In the genomic region with DNA sequence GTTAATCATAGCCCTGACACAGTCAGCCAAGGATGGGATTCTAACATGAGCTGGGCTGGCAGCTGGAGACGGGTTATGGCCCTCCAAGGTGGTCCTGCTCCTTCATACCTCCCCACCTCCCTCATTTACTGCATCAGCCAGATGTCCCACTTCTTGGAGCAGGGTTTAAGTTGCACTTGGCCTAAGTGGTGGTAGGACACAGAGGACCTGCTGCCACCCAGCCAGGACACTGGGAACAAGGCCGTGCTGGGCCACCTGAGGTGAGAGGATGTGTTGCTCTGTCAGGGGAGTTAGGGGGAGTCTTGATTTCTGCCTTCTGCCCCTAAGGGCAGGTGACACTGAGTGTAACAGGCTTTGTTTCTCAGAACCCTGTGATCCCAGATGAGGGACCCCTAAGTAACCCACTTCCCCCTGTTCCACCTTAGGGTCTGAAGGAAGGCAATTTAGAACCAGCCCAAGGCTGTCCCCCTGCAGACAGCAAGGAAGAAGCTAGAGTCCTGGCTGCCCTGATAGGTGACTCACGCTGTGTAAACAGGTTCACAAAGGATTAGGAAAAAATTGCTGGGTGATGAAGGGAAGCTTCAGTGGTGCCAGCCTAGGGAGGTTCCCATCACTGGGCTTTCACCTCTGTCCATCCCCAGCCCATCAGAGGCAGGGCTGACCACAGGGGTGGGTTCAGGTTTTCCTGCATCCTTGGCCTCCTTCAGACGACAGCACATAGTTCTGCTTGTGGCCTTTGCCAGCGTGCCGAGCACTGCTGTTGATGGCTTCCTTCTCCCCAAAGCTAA, we compare ENCODE assay signal across 11 cellular contexts.
A peak's percentile ranks its signal among the peaks of the same experiment; 100 is the strongest.
DNase-seq lines count a peak whose midpoint lies in the region; ATAC-seq and TF ChIP-seq lines count a peak whose summit lies in the region.
"Had no signal": no experiment of that assay in that cellular context is flagged by ENCODE, and none has a peak within 500 bp of the region (broad histone marks: within the 10 kb centered on the region; RNA-seq: fewer than 3 reads in every experiment).

No MANE protein-coding gene starts in this region.

- no peak overlapping the region for H3K4me2 ChIP-seq in neuronal stem cell (ENCODE audit: insufficient read depth, low read length, poor library complexity, severe bottlenecking)

- H2BK5ac ChIP-seq in neuronal stem cell (ENCODE audit: low read length): no peak overlapping the region

- H3K79me1 ChIP-seq in neuronal stem cell (ENCODE audit: low read depth, low read length): no peaks in the 10 kb centered on the region

- no peak overlapping the region for H4K91ac ChIP-seq in neuronal stem cell (ENCODE audit: low read depth, low read length, poor library complexity)

- H2BK120ac ChIP-seq in neuronal stem cell (ENCODE audit: low read depth, low read length): no peak overlapping the region

- peaks cover 21 to 23% of the 10 kb centered on the region in 2 donors for H3K36me3 ChIP-seq in neuronal stem cell (replicated peaks in 1 of 2; ENCODE audit: control insufficient read depth in 2 of 2, insufficient read depth in 2 of 2, low read length in 2 of 2)

- H3K18ac ChIP-seq in neuronal stem cell (ENCODE audit: low read length): no peak overlapping the region

- peaks cover 33% of the 10 kb centered on the region for H3K36me3 Mint-ChIP-seq in chondrocyte (ENCODE audit: low read depth)
- peaks cover 32% of the 10 kb centered on the region for H3K36me3 Mint-ChIP-seq in activated CD4-positive, alpha-beta memory T cell treated with anti-CD3 and anti-CD28 coated beads, Interleukin-2, amount 10 ng/mL, durations not matched to agents 7 days and 5 days (ENCODE audit: low read depth)
- H3K36me3 Mint-ChIP-seq: natural killer cell treated with Interleukin-12 subunit alpha and Interleukin-12 subunit beta and Interleukin-15 and Interleukin-18, amount 100 ng/mL, for 72 hours had no signal

- peak; percentile 94 for DNase-seq in DMS53 (lab: John Stamatoyannopoulos, UW)
- peak; percentile 20 for DNase-seq in NCI-H146 treated with DMSO at 0.1 percent for 48 hours (lab: John Stamatoyannopoulos, UW; ENCODE audit: unreplicated experiment)
- peak; percentile 59 for DNase-seq in chondrocyte (ENCODE audit: low spot score)
- no peak for DNase-seq in neuronal stem cell (ENCODE audit: low spot score)
- DNase-seq in stimulated activated CD8-positive, alpha-beta memory T cell treated with anti-CD3 and anti-CD28 coated beads, Interleukin-4, amount 100 ng/mL, for 48 hours: no peak
- DNase-seq in activated CD4-positive, alpha-beta memory T cell treated with anti-CD3 and anti-CD28 coated beads, Interleukin-2, amount 10 ng/mL, durations not matched to agents 7 days and 5 days: no peak
- DNase-seq: activated T-cell treated with anti-CD3 and anti-CD28 coated beads for 4 hours, anterior cingulate cortex had no signal

- no peak overlapping the region for H2AK5ac ChIP-seq in neuronal stem cell (ENCODE audit: low read depth, low read length)

- no CpG with 5 or more reads among the region's 6 CpGs for WGBS in neuronal stem cell (ENCODE audit: extremely low coverage in 2 of 2, insufficient read length in 2 of 2, insufficient replicate concordance in 1 of 2), 2 donors

- ATAC-seq in GM18868 (IDR thresholded peaks at IDR 0.05; ENCODE audit: unreplicated experiment) (no peak), GM18909 (IDR thresholded peaks at IDR 0.05; ENCODE audit: poor library complexity, unreplicated experiment) (no peak)
- ATAC-seq: natural killer cell treated with Interleukin-12 subunit alpha and Interleukin-12 subunit beta and Interleukin-15 and Interleukin-18, amount 100 ng/mL, for 72 hours had no signal

- no peak overlapping the region for H3K14ac ChIP-seq in neuronal stem cell (ENCODE audit: low read length)

- H4K8ac ChIP-seq in neuronal stem cell (ENCODE audit: low read depth, low read length): no peak overlapping the region

- no peak overlapping the region for H3K4me3 ChIP-seq in neuronal stem cell (ENCODE audit: low read length in 2 of 2)

- no peaks in the 10 kb centered on the region for H3K27me3 ChIP-seq in neuronal stem cell (ENCODE audit: control insufficient read depth in 3 of 3, insufficient read depth in 3 of 3, low read depth in 1 of 3, low read length in 3 of 3)

- H2AFZ ChIP-seq in neuronal stem cell (ENCODE audit: low read length): no peak overlapping the region

- no peaks in the 10 kb centered on the region for H3K9me3 Mint-ChIP-seq in chondrocyte (ENCODE audit: low read depth)
- H3K9me3 Mint-ChIP-seq in activated CD4-positive, alpha-beta memory T cell treated with anti-CD3 and anti-CD28 coated beads, Interleukin-2, amount 10 ng/mL, durations not matched to agents 7 days and 5 days: no peaks in the 10 kb centered on the region
- H3K9me3 Mint-ChIP-seq: natural killer cell treated with Interleukin-12 subunit alpha and Interleukin-12 subunit beta and Interleukin-15 and Interleukin-18, amount 100 ng/mL, for 72 hours had no signal

- H3K4me1 ChIP-seq in neuronal stem cell (ENCODE audit: control insufficient read depth in 2 of 2, insufficient read depth in 1 of 2, low read depth in 1 of 2, low read length in 2 of 2): peaks cover 26 to 51% of the 10 kb centered on the region in 2 donors

- POLR2A ChIA-PET in activated CD4-positive, alpha-beta memory T cell treated with anti-CD3 and anti-CD28 coated beads, Interleukin-2, amount 10 ng/mL, durations not matched to agents 7 days and 5 days (lab: Charles Lee): interaction anchor here (0.5 kb wide), 1 partner anchor 278 kb away, joined by 3 read pairs; no protein-coding TSS in a partner anchor

- CTCF ChIA-PET in activated CD4-positive, alpha-beta memory T cell treated with anti-CD3 and anti-CD28 coated beads, Interleukin-2, amount 10 ng/mL, durations not matched to agents 7 days and 5 days (lab: Charles Lee): no interaction called here

- no peaks in the 10 kb centered on the region for H3K9me3 ChIP-seq in neuronal stem cell (replicated peaks in 1 of 2; ENCODE audit: control insufficient read depth in 2 of 2, insufficient read depth in 1 of 2, low read depth in 1 of 2, low read length in 2 of 2)

- peaks cover 47% of the 10 kb centered on the region for H3K4me1 Mint-ChIP-seq in chondrocyte (ENCODE audit: low read depth)
- H3K4me1 Mint-ChIP-seq in activated CD4-positive, alpha-beta memory T cell treated with anti-CD3 and anti-CD28 coated beads, Interleukin-2, amount 10 ng/mL, durations not matched to agents 7 days and 5 days: no peaks in the 10 kb centered on the region

- no peak overlapping the region for H2BK15ac ChIP-seq in neuronal stem cell (ENCODE audit: low read length)

- H3K23ac ChIP-seq in neuronal stem cell (ENCODE audit: low read depth, low read length, poor library complexity): peak overlapping the region; percentile 21

- no peak overlapping the region for H3K4me3 Mint-ChIP-seq in chondrocyte (ENCODE audit: unreplicated experiment)
- no peak overlapping the region for H3K4me3 Mint-ChIP-seq in activated CD4-positive, alpha-beta memory T cell treated with anti-CD3 and anti-CD28 coated beads, Interleukin-2, amount 10 ng/mL, durations not matched to agents 7 days and 5 days
- H3K4me3 Mint-ChIP-seq: natural killer cell treated with Interleukin-12 subunit alpha and Interleukin-12 subunit beta and Interleukin-15 and Interleukin-18, amount 100 ng/mL, for 72 hours had no signal

- H3K27me3 Mint-ChIP-seq in chondrocyte (ENCODE audit: low read depth): no peaks in the 10 kb centered on the region
- H3K27me3 Mint-ChIP-seq in activated CD4-positive, alpha-beta memory T cell treated with anti-CD3 and anti-CD28 coated beads, Interleukin-2, amount 10 ng/mL, durations not matched to agents 7 days and 5 days: no peaks in the 10 kb centered on the region
- H3K27me3 Mint-ChIP-seq: natural killer cell treated with Interleukin-12 subunit alpha and Interleukin-12 subunit beta and Interleukin-15 and Interleukin-18, amount 100 ng/mL, for 72 hours had no signal

- no peak overlapping the region for H3K27ac ChIP-seq in neuronal stem cell (replicated peaks; ENCODE audit: low read length)

- no peak for TF ChIP-seq CTCF in chondrocyte (IDR thresholded peaks at IDR 0.05)

- no peak overlapping the region for H3K4ac ChIP-seq in neuronal stem cell (ENCODE audit: low read length)

- no peak overlapping the region for H3K27ac Mint-ChIP-seq in chondrocyte (ENCODE audit: unreplicated experiment)
- H3K27ac Mint-ChIP-seq in activated CD4-positive, alpha-beta memory T cell treated with anti-CD3 and anti-CD28 coated beads, Interleukin-2, amount 10 ng/mL, durations not matched to agents 7 days and 5 days: no peak overlapping the region
- H3K27ac Mint-ChIP-seq: natural killer cell treated with Interleukin-12 subunit alpha and Interleukin-12 subunit beta and Interleukin-15 and Interleukin-18, amount 100 ng/mL, for 72 hours had no signal

- no peak overlapping the region for H2BK12ac ChIP-seq in neuronal stem cell (ENCODE audit: low read length)

- no peak overlapping the region for H3K9ac ChIP-seq in neuronal stem cell (ENCODE audit: low read depth, low read length, poor library complexity)

Comparison
In these comparisons a context has a peak if more than half of its experiments do, and no peak if none do; other contexts are left out.
1. DNase-seq: peak in DMS53 (single experiment), NCI-H146 treated with DMSO at 0.1 percent for 48 hours (single experiment) and chondrocyte (single experiment); none in neuronal stem cell (single experiment), stimulated activated CD8-positive, alpha-beta memory T cell treated with anti-CD3 and anti-CD28 coated beads, Interleukin-4, amount 100 ng/mL, for 48 hours (single experiment) and activated CD4-positive, alpha-beta memory T cell treated with anti-CD3 and anti-CD28 coated beads, Interleukin-2, amount 10 ng/mL, durations not matched to agents 7 days and 5 days (single experiment).